ENCODE assay signal across 7 cellular contexts in genomic region chr4:169189968-169190367, GRCh38.
DNase-seq lines count a peak whose midpoint lies in the region; ATAC-seq, FAIRE-seq and TF ChIP-seq lines count a peak whose summit lies in the region.
"Not testable (repeated sequence)": the region's sequence is repeated elsewhere in the genome, so short reads cannot be mapped to it uniquely, and the experiment has no call there.

No MANE protein-coding gene starts in this region.

- ATAC-seq in HG02623 (IDR thresholded peaks at IDR 0.05; ENCODE audit: unreplicated experiment) = peak; percentile 32
- not testable (repeated sequence) for ATAC-seq in pancreas

- H3K27me3 Mint-ChIP-seq in Calu3 (ENCODE audit: unreplicated experiment) = not testable (repeated sequence)

- peak overlapping the region; percentile 95 for H3K27ac ChIP-seq in VCaP
- peak overlapping the region in 3 of 4 donors; percentile 11 to 43 (median 23) for H3K27ac ChIP-seq in esophagus squamous epithelium
- H3K27ac ChIP-seq in pancreas = not testable (repeated sequence)

- not testable (repeated sequence) for H3K9me3 Mint-ChIP-seq in Calu3 (ENCODE audit: low read depth, unreplicated experiment)

- CTCF ChIA-PET in Calu3 (lab: Charles Lee) = interaction anchor here (0.7 kb wide), 1 partner anchor 51 kb away, joined by 3 read pairs; no protein-coding TSS in a partner anchor

- 53 to 61% methylated on average over 2 of the region's 2 CpGs for WGBS in esophagus squamous epithelium, 2 donors
- 80 to 87% methylated on average over 2 of the region's 2 CpGs for WGBS in pancreas, 2 donors

- peaks cover 56% of the 10 kb centered on the region for H3K4me1 Mint-ChIP-seq in Calu3 (ENCODE audit: low read depth, unreplicated experiment)

- not testable (repeated sequence) for TF ChIP-seq CTCF in Calu3 (IDR thresholded peaks at IDR 0.05; ENCODE audit: unreplicated experiment); VCaP (conservative IDR thresholded peaks at IDR 0.05); esophagus squamous epithelium (IDR thresholded peaks at IDR 0.05); pancreas (IDR thresholded peaks at IDR 0.05)

- peak overlapping the region; percentile 46 for H3K4me3 Mint-ChIP-seq in Calu3 (ENCODE audit: low read depth, unreplicated experiment)

- H3K9me3 ChIP-seq in esophagus squamous epithelium, pancreas: not testable (repeated sequence)

- not testable (repeated sequence) for TF ChIP-seq POLR2A in GM12892 (IDR thresholded peaks at IDR 0.05; ENCODE audit: low read depth, low read length); esophagus squamous epithelium (IDR thresholded peaks at IDR 0.05)

- not testable (repeated sequence) for H3K36me3 ChIP-seq in esophagus squamous epithelium, pancreas

- H3K36me3 Mint-ChIP-seq in Calu3 (ENCODE audit: insufficient read depth, unreplicated experiment) = not testable (repeated sequence)

- FAIRE-seq in GM12892 (lab: Jason Lieb, UNC) (peak; percentile 38), GM19239 (lab: Jason Lieb, UNC) (peak; percentile 93), pancreas (lab: Jason Lieb, UNC) (peak; percentile 17)

- H3K4me3 ChIP-seq in esophagus squamous epithelium, pancreas: not testable (repeated sequence)

- H3K4me1 ChIP-seq in esophagus squamous epithelium = peaks cover 0 to 25% (median 4%) of the 10 kb centered on the region in 3 donors
- peaks cover 0 to 12% (median 8%) of the 10 kb centered on the region in 3 donors for H3K4me1 ChIP-seq in pancreas

- intact Hi-C loops in Calu3 (cut with micrococcal nuclease; ENCODE audit: unreplicated experiment) = loop anchor here (5.0 kb wide), 1 partner anchor 62 kb away; no protein-coding TSS in a partner anchor
- intact Hi-C loops in esophagus squamous epithelium (cut with DNase I); pancreas (cut with DNase I): not testable (repeated sequence)

- H3K27ac Mint-ChIP-seq in Calu3 (ENCODE audit: unreplicated experiment) = peak overlapping the region; percentile 78

- DNase-seq in Calu3; GM12892 (ENCODE audit: insufficient read length); GM19239 (ENCODE audit: insufficient read length, low spot score); esophagus squamous epithelium (lab: John Stamatoyannopoulos, UW); pancreas: not testable (repeated sequence)

- not testable (repeated sequence) for H3K27me3 ChIP-seq in esophagus squamous epithelium, pancreas

- BruUV-seq in Calu3 (replicated peaks; lab: Mats Ljungman, UMichigan) = not testable (repeated sequence)
